Comparison of ENCODE assay signal across 12 cellular contexts in the genomic region with DNA sequence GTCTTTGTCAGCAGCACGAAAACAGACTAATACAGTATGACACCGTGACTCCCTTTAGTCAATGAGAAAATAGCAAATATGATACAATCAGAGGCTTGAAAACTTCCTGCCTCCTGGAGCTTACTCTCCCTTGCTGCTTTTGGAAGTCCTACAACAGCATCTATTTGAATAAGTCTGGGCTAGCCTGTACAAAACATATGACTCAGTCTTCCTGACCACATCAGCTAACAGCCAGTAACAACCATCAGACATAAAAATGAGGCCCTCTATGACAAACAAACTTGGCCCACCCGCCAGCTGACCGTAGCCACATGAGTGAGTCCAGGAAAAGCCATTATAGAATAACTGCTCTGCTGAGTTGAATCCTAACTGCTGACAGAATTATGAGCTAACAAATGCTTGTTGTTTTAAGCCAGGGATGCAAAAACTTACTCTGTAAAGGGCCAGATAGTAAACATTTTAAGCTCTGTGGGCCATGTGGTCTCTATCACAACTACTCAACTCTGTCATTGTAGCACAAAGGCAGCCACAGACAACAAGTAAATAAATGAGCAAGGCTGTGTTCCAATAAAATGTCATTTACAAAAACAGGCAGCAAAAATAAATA.
DNase-seq lines count a peak whose midpoint lies in the region; ATAC-seq and TF ChIP-seq lines count a peak whose summit lies in the region.
"Had no signal": no experiment of that assay in that cellular context is flagged by ENCODE, and none has a peak within 500 bp of the region (broad histone marks: within the 10 kb centered on the region; RNA-seq: fewer than 3 reads in every experiment).

No MANE protein-coding gene starts in this region.

- peaks cover 8% of the 10 kb centered on the region for H3K36me3 Mint-ChIP-seq in nephron progenitor cell (ENCODE audit: low read depth)
- H3K36me3 Mint-ChIP-seq in activated CD8-positive, alpha-beta T cell treated with anti-CD3 and anti-CD28 coated beads, Interleukin-2, amount 10 ng/mL, durations not matched to agents 7 days and 5 days (ENCODE audit: low read depth), result no peaks in the 10 kb centered on the region

- no peak overlapping the region for H3K4me3 ChIP-seq in epithelial cell of esophagus (ENCODE audit: low read length)

- ATAC-seq in HG02623 (IDR thresholded peaks at IDR 0.05; ENCODE audit: unreplicated experiment) (no peak), HG03039 (IDR thresholded peaks at IDR 0.05; ENCODE audit: unreplicated experiment) (no peak)
- ATAC-seq in activated CD8-positive, alpha-beta T cell treated with anti-CD3 and anti-CD28 coated beads, Interleukin-2, amount 10 ng/mL, durations not matched to agents 7 days and 5 days, result no peak
- ATAC-seq: left colon had no signal

- no peak for TF ChIP-seq CTCF in RWPE1 (conservative IDR thresholded peaks at IDR 0.05; ENCODE audit: low read depth)
- no peak for TF ChIP-seq CTCF in epithelial cell of esophagus (IDR thresholded peaks at IDR 0.05; ENCODE audit: insufficient read depth, low read depth, low read length, missing control alignments)
- no peak for TF ChIP-seq CTCF in nephron progenitor cell (IDR thresholded peaks at IDR 0.05)

- H3K27ac Mint-ChIP-seq in nephron progenitor cell, result peak overlapping the region; percentile 6
- no peak overlapping the region for H3K27ac Mint-ChIP-seq in activated CD8-positive, alpha-beta T cell treated with anti-CD3 and anti-CD28 coated beads, Interleukin-2, amount 10 ng/mL, durations not matched to agents 7 days and 5 days

- peaks cover 7% of the 10 kb centered on the region for H3K4me1 Mint-ChIP-seq in nephron progenitor cell
- no peaks in the 10 kb centered on the region for H3K4me1 Mint-ChIP-seq in activated CD8-positive, alpha-beta T cell treated with anti-CD3 and anti-CD28 coated beads, Interleukin-2, amount 10 ng/mL, durations not matched to agents 7 days and 5 days (ENCODE audit: low read depth)

- peaks cover 23% of the 10 kb centered on the region for H3K9me3 Mint-ChIP-seq in nephron progenitor cell
- H3K9me3 Mint-ChIP-seq in activated CD8-positive, alpha-beta T cell treated with anti-CD3 and anti-CD28 coated beads, Interleukin-2, amount 10 ng/mL, durations not matched to agents 7 days and 5 days (ENCODE audit: insufficient read depth), result peaks cover 15% of the 10 kb centered on the region

- CTCF ChIA-PET in RWPE1 (lab: Yijun Ruan, JAX), result interaction anchor here (0.9 kb wide), 1 partner anchor 34 kb away, joined by 3 read pairs; no protein-coding TSS in a partner anchor
- CTCF ChIA-PET in activated CD8-positive, alpha-beta T cell treated with anti-CD3 and anti-CD28 coated beads, Interleukin-2, amount 10 ng/mL, durations not matched to agents 7 days and 5 days (lab: Charles Lee), result no interaction called here

- DNase-seq in HCEC 1CT, result peak; percentile 55
- DNase-seq in RWPE1 (ENCODE audit: low spot score), result peak; percentile 36
- DNase-seq in epithelial cell of esophagus (ENCODE audit: low read depth), result peak; percentile 90
- DNase-seq in nephron progenitor cell, result no peak
- no peak for DNase-seq in stimulated activated CD4-positive, alpha-beta T cell treated with anti-CD3 and anti-CD28 coated beads, Interleukin-4, amount 100 ng/mL, for 24 hours
- no peak for DNase-seq in activated CD8-positive, alpha-beta T cell treated with anti-CD3 and anti-CD28 coated beads, Interleukin-2, amount 10 ng/mL, durations not matched to agents 7 days and 5 days
- DNase-seq: C1 segment of cervical spinal cord, left colon, NCI-H2029 had no signal

- no peaks in the 10 kb centered on the region for H3K27me3 Mint-ChIP-seq in nephron progenitor cell (ENCODE audit: low read depth, poor library complexity)
- no peaks in the 10 kb centered on the region for H3K27me3 Mint-ChIP-seq in activated CD8-positive, alpha-beta T cell treated with anti-CD3 and anti-CD28 coated beads, Interleukin-2, amount 10 ng/mL, durations not matched to agents 7 days and 5 days (ENCODE audit: low read depth)

- no peak overlapping the region for H3K4me3 Mint-ChIP-seq in nephron progenitor cell
- no peak overlapping the region for H3K4me3 Mint-ChIP-seq in activated CD8-positive, alpha-beta T cell treated with anti-CD3 and anti-CD28 coated beads, Interleukin-2, amount 10 ng/mL, durations not matched to agents 7 days and 5 days

- H3K27ac ChIP-seq in RWPE1, result no peak overlapping the region
- H3K27ac ChIP-seq: neutrophil had no signal

- POLR2A ChIA-PET in RWPE1 (lab: Yijun Ruan, JAX; ENCODE audit: low non-redundant PET), result no interaction called here
- POLR2A ChIA-PET in activated CD8-positive, alpha-beta T cell treated with anti-CD3 and anti-CD28 coated beads, Interleukin-2, amount 10 ng/mL, durations not matched to agents 7 days and 5 days (lab: Charles Lee), result no interaction called here

Comparison
In these comparisons a context has a peak if more than half of its experiments do, and no peak if none do; other contexts are left out.
1. DNase-seq: peak in HCEC 1CT (single experiment), RWPE1 (single experiment) and epithelial cell of esophagus (single experiment); none in nephron progenitor cell (single experiment), stimulated activated CD4-positive, alpha-beta T cell treated with anti-CD3 and anti-CD28 coated beads, Interleukin-4, amount 100 ng/mL, for 24 hours (single experiment) and activated CD8-positive, alpha-beta T cell treated with anti-CD3 and anti-CD28 coated beads, Interleukin-2, amount 10 ng/mL, durations not matched to agents 7 days and 5 days (single experiment).